ENCODE assay signal across 17 cellular contexts in genomic region chr3:10410383-10411002, GRCh38.
A peak's percentile ranks its signal among the peaks of the same experiment; 100 is the strongest.
DNase-seq lines count a peak whose midpoint lies in the region; ATAC-seq, FAIRE-seq and TF ChIP-seq lines count a peak whose summit lies in the region.
"Had no signal": no experiment of that assay in that cellular context is flagged by ENCODE, and none has a peak within 500 bp of the region (broad histone marks: within the 10 kb centered on the region; RNA-seq: fewer than 3 reads in every experiment).

No MANE protein-coding gene starts in this region.

- 53 to 81% (median 61%) methylated on average over 21 of the region's 21 CpGs for WGBS in small intestine, 3 donors

- ATAC-seq in lower lobe of right lung (no peak), GM19023 (IDR thresholded peaks at IDR 0.05; ENCODE audit: unreplicated experiment) (no peak), GM18909 (IDR thresholded peaks at IDR 0.05; ENCODE audit: poor library complexity, unreplicated experiment) (no peak)
- ATAC-seq: GM12878, GM23338 had no signal

- H3K27me3 ChIP-seq in BLaER1 (no peaks in the 10 kb centered on the region), lower lobe of right lung (ENCODE audit: low read depth) (no peaks in the 10 kb centered on the region), small intestine (ENCODE audit: control insufficient read depth in 2 of 2, insufficient read depth in 2 of 2, low read length in 2 of 2) (no peaks in the 10 kb centered on the region)
- H3K27me3 ChIP-seq: BLaER1 treated with 17β-estradiol and CSF1 and Interleukin-3, amounts not matched to agents 10 nM and 100 nM had no signal

- no peak for TF ChIP-seq CTCF in lower lobe of right lung (IDR thresholded peaks at IDR 0.05)

- H3K4me1 ChIP-seq in BLaER1 (peaks cover 17% of the 10 kb centered on the region), lower lobe of right lung (no peaks in the 10 kb centered on the region), small intestine (ENCODE audit: control insufficient read depth in 2 of 2, insufficient read depth in 1 of 2, low read depth in 1 of 2, low read length in 1 of 2) (no peaks in the 10 kb centered on the region)

- intact Hi-C loops in lower lobe of right lung (cut with DNase I): no loop called here

- H3K9ac ChIP-seq in BLaER1: peak overlapping the region; percentile 11; the same call in 1 of the 2 replicates
- H3K9ac ChIP-seq: BLaER1 treated with 17β-estradiol and CSF1 and Interleukin-3, amounts not matched to agents 10 nM and 100 nM had no signal

- H3K4me3 ChIP-seq in BLaER1: no peak overlapping the region
- H3K4me3 ChIP-seq in lower lobe of right lung: no peak overlapping the region
- H3K4me3 ChIP-seq in small intestine (ENCODE audit: low read depth in 1 of 2, low read length in 2 of 2): no peak overlapping the region
- H3K4me3 ChIP-seq: BLaER1 treated with 17β-estradiol and CSF1 and Interleukin-3, amounts not matched to agents 10 nM and 100 nM; GM12878; GM23338 had no signal

- H4K20me1 ChIP-seq in BLaER1: no peaks in the 10 kb centered on the region
- H4K20me1 ChIP-seq: BLaER1 treated with 17β-estradiol and CSF1 and Interleukin-3, amounts not matched to agents 10 nM and 100 nM had no signal

- DNase-seq in cerebellar cortex (ENCODE audit: low spot score): peak; percentile 44
- DNase-seq in lower lobe of right lung: peak; percentile 27
- DNase-seq in small intestine: peak; percentile 20
- no peak for DNase-seq in inferior parietal cortex (ENCODE audit: extremely low spot score)
- no peak for DNase-seq in activated CD4-positive, alpha-beta T cell treated with anti-CD3 and anti-CD28 coated beads for 4 hours
- DNase-seq: AML-193; CD4-positive, CD25-positive, alpha-beta regulatory T cell; DMS53; H7 had no signal

- H3K36me3 ChIP-seq in BLaER1 (peaks cover 78% of the 10 kb centered on the region), lower lobe of right lung (no peaks in the 10 kb centered on the region), small intestine (ENCODE audit: control insufficient read depth in 2 of 2, insufficient read depth in 2 of 2, low read length in 2 of 2) (no peaks in the 10 kb centered on the region)

- no peak overlapping the region for H3K4me2 ChIP-seq in BLaER1
- H3K4me2 ChIP-seq: BLaER1 treated with 17β-estradiol and CSF1 and Interleukin-3, amounts not matched to agents 10 nM and 100 nM; GM23338 had no signal

- FAIRE-seq in small intestine (lab: Jason Lieb, UNC): no peak
- FAIRE-seq: GM12878, GM18507 had no signal

- H3K9me3 ChIP-seq in BLaER1 (no peaks in the 10 kb centered on the region), lower lobe of right lung (no peaks in the 10 kb centered on the region), small intestine (ENCODE audit: control insufficient read depth, low read depth) (no peaks in the 10 kb centered on the region)
- H3K9me3 ChIP-seq: BLaER1 treated with 17β-estradiol and CSF1 and Interleukin-3, amounts not matched to agents 10 nM and 100 nM had no signal

- peak overlapping the region; percentile 36; the same call in 1 of the 2 replicates for H3K27ac ChIP-seq in BLaER1
- no peak overlapping the region for H3K27ac ChIP-seq in lower lobe of right lung
- no peak overlapping the region for H3K27ac ChIP-seq in small intestine (ENCODE audit: low read depth in 1 of 2, low read length in 1 of 2)
- H3K27ac ChIP-seq: 22Rv1; BLaER1 treated with 17β-estradiol and CSF1 and Interleukin-3, amounts not matched to agents 10 nM and 100 nM had no signal

Comparison
In these comparisons a context has a peak if more than half of its experiments do, and no peak if none do; other contexts are left out.
1. DNase-seq: peak in cerebellar cortex (single experiment), lower lobe of right lung (single experiment) and small intestine (single experiment); none in inferior parietal cortex (single experiment) and activated CD4-positive, alpha-beta T cell treated with anti-CD3 and anti-CD28 coated beads for 4 hours (0 of 2).